Comparison of ENCODE assay signal across 9 cellular contexts in genomic region chr4:151098191-151098590, GRCh38. TPM values are rescaled to one million over a fixed set of nuclear protein-coding genes. Genes with fewer than 3 reads are reported as not detected.
DNase-seq lines count a peak whose midpoint lies in the region; ATAC-seq, FAIRE-seq and TF ChIP-seq lines count a peak whose summit lies in the region.
"Had no signal": no experiment of that assay in that cellular context is flagged by ENCODE, and none has a peak within 500 bp of the region (broad histone marks: within the 10 kb centered on the region; RNA-seq: fewer than 3 reads in every experiment).

No MANE protein-coding gene starts in this region.

- no peak for ATAC-seq in CD4-positive, CD25-positive, alpha-beta regulatory T cell (ENCODE audit: low read depth in 2 of 2)
- no peak for ATAC-seq in gastroesophageal sphincter

- no peak for TF ChIP-seq EP300 in gastroesophageal sphincter (IDR thresholded peaks at IDR 0.05)

- no peak overlapping the region for H2BK15ac ChIP-seq in H9 (ENCODE audit: low read depth, low read length)

- peaks cover 17% of the 10 kb centered on the region for H3K4me1 ChIP-seq in CD4-positive, CD25-positive, alpha-beta regulatory T cell (ENCODE audit: control insufficient read depth, insufficient read depth, low read length, poor library complexity, severe bottlenecking)
- H3K4me1 ChIP-seq in Peyer's patch (peaks cover 0 to 17% (median 3%) of the 10 kb centered on the region in 4 donors), gastroesophageal sphincter (peaks cover 3 to 34% (median 11%) of the 10 kb centered on the region in 3 donors), H9 (ENCODE audit: insufficient read depth, low read length) (no peaks in the 10 kb centered on the region)

- TF ChIP-seq POLR2A in Peyer's patch (IDR thresholded peaks at IDR 0.05) (no peak), gastroesophageal sphincter (IDR thresholded peaks at IDR 0.05) (no peak)

- WGBS in gastroesophageal sphincter (ENCODE audit: low coverage in 1 of 2), 2 donors, result 80 to 91% methylated on average over 4 to 5 of the region's 5 CpGs
- WGBS in H9 (ENCODE audit: extremely low coverage, insufficient read length, low lambda C conversion rate), result no CpG with 5 or more reads among the region's 5 CpGs

- no peak overlapping the region for H4K5ac ChIP-seq in H9 (ENCODE audit: insufficient read length, low read depth, low read length)

- peak in 1 of 3 donors; percentile 7 for DNase-seq in CD4-positive, CD25-positive, alpha-beta regulatory T cell
- DNase-seq in GM19239 (ENCODE audit: insufficient read length, low spot score) (peak; percentile 20), Peyer's patch (peak in 1 of 3 donors; percentile 50), medulla oblongata (ENCODE audit: extremely low spot score) (peak; percentile 60), NCI-H146 treated with DMSO at 0.1 percent for 48 hours (lab: John Stamatoyannopoulos, UW; ENCODE audit: unreplicated experiment) (no peak), H9 (no peak)
- DNase-seq in activated CD4-positive, CD25-positive, alpha-beta regulatory T cell treated with anti-CD3 and anti-CD28 coated beads, Interleukin-2, amount 50 U/mL, for 72 hours, result no peak

- no peaks in the 10 kb centered on the region for H3K23me2 ChIP-seq in H9 (ENCODE audit: insufficient read length, low read depth, low read length, poor library complexity, severe bottlenecking)

- no peak overlapping the region for H3T11ph ChIP-seq in H9 (ENCODE audit: low read length)

- no peak overlapping the region for H3K27ac ChIP-seq in CD4-positive, CD25-positive, alpha-beta regulatory T cell (ENCODE audit: insufficient read depth, low read length, poor library complexity, severe bottlenecking)
- H3K27ac ChIP-seq in Peyer's patch (peak overlapping the region in 3 of 4 donors; percentile 32 to 86 (median 86)), gastroesophageal sphincter (no peak overlapping the region), H9 (ENCODE audit: insufficient read length, low read depth, low read length) (no peak overlapping the region)

- no peak overlapping the region for H2AFZ ChIP-seq in H9 (ENCODE audit: low read length)

- H3K4me3 Mint-ChIP-seq in CD4-positive, CD25-positive, alpha-beta regulatory T cell, result peak overlapping the region; percentile 75 to 96 (median 92)
- peak overlapping the region in 1 of 2 experiments; percentile 44; a peak in 1 of 5 replicates for H3K4me3 Mint-ChIP-seq in H9

- no peaks in the 10 kb centered on the region for H3K9me3 ChIP-seq in CD4-positive, CD25-positive, alpha-beta regulatory T cell (ENCODE audit: control insufficient read depth in 2 of 2, low read length in 2 of 2)
- H3K9me3 ChIP-seq in Peyer's patch (no peaks in the 10 kb centered on the region), gastroesophageal sphincter (no peaks in the 10 kb centered on the region), H9 (ENCODE audit: control insufficient read depth, low read depth, low read length) (no peaks in the 10 kb centered on the region)

- H3K27me3 Mint-ChIP-seq in CD4-positive, CD25-positive, alpha-beta regulatory T cell, result no peaks in the 10 kb centered on the region
- H3K27me3 Mint-ChIP-seq in H9 (ENCODE audit: low read depth), result no peaks in the 10 kb centered on the region

- H2AK5ac ChIP-seq in H9 (ENCODE audit: insufficient read length, low read length), result no peak overlapping the region

- no peaks in the 10 kb centered on the region for H3K79me1 ChIP-seq in H9 (ENCODE audit: insufficient read depth, low read depth, low read length, poor library complexity, severe bottlenecking)

- no peak for TF ChIP-seq CTCF in Peyer's patch (IDR thresholded peaks at IDR 0.05)
- no peak for TF ChIP-seq CTCF in gastroesophageal sphincter (IDR thresholded peaks at IDR 0.05)
- TF ChIP-seq CTCF in H9 (conservative IDR thresholded peaks at IDR 0.05), result no peak

- no peak overlapping the region for H3K4me2 ChIP-seq in H9 (ENCODE audit: insufficient read depth, insufficient read length, low read length)

- no peak overlapping the region for H4K91ac ChIP-seq in H9 (ENCODE audit: insufficient read length, low read depth, low read length)

- H2BK20ac ChIP-seq in H9 (ENCODE audit: low read depth, low read length, poor library complexity, severe bottlenecking), result no peak overlapping the region

- H3K36me3 ChIP-seq in CD4-positive, CD25-positive, alpha-beta regulatory T cell (ENCODE audit: control insufficient read depth, insufficient read depth, low read length), result peaks cover 21% of the 10 kb centered on the region
- H3K36me3 ChIP-seq in Peyer's patch (peaks cover 0 to 22% (median 0%) of the 10 kb centered on the region in 3 donors), gastroesophageal sphincter (peaks cover 0 to 23% of the 10 kb centered on the region in 2 donors)

- peaks cover 17% of the 10 kb centered on the region; the same call in 1 of the 2 replicates for H3K79me2 ChIP-seq in H9 (ENCODE audit: insufficient read depth, low read length)

- peak overlapping the region; percentile 38 to 99 (median 97) for H3K27ac Mint-ChIP-seq in CD4-positive, CD25-positive, alpha-beta regulatory T cell
- no peak overlapping the region for H3K27ac Mint-ChIP-seq in H9

- no peak overlapping the region for H2BK120ac ChIP-seq in H9 (ENCODE audit: low read depth, low read length, poor library complexity, severe bottlenecking)

- no peak overlapping the region for H3K4me3 ChIP-seq in CD4-positive, CD25-positive, alpha-beta regulatory T cell (ENCODE audit: low read depth, low read length)
- peak overlapping the region in 1 of 4 donors; percentile 80 for H3K4me3 ChIP-seq in Peyer's patch
- H3K4me3 ChIP-seq in gastroesophageal sphincter, result no peak overlapping the region

- no peak overlapping the region for H4K8ac ChIP-seq in H9 (replicated peaks; ENCODE audit: insufficient read length, low read depth, low read length)

- H3K27me3 ChIP-seq in CD4-positive, CD25-positive, alpha-beta regulatory T cell (ENCODE audit: control insufficient read depth, insufficient read depth, low read length), result no peaks in the 10 kb centered on the region
- no peaks in the 10 kb centered on the region for H3K27me3 ChIP-seq in Peyer's patch
- H3K27me3 ChIP-seq in gastroesophageal sphincter, result peaks cover 5% of the 10 kb centered on the region
- no peaks in the 10 kb centered on the region for H3K27me3 ChIP-seq in H9 (ENCODE audit: insufficient read depth, low read length)

- no peak overlapping the region for H3K9ac ChIP-seq in H9 (ENCODE audit: extremely low read depth, insufficient read length, low read length)

- peak; percentile 76 for FAIRE-seq in GM19239 (lab: Jason Lieb, UNC)
- FAIRE-seq: HTR-8/SVneo had no signal

- no peaks in the 10 kb centered on the region for H4K20me1 ChIP-seq in H9 (ENCODE audit: control insufficient read depth, insufficient read depth, insufficient read length)

- H3K14ac ChIP-seq in H9 (ENCODE audit: insufficient read depth, low read length), result no peak overlapping the region

- H2BK5ac ChIP-seq in H9 (ENCODE audit: insufficient read length, low read length), result no peak overlapping the region

- no peak overlapping the region for H3K4ac ChIP-seq in H9 (ENCODE audit: low read depth, low read length)

- H3K18ac ChIP-seq in H9 (ENCODE audit: insufficient read length, low read depth, low read length), result no peak overlapping the region

- H3K23ac ChIP-seq in H9 (ENCODE audit: insufficient read length, low read depth, low read length), result no peak overlapping the region

- peaks cover 11 to 44% (median 23%) of the 10 kb centered on the region in 4 donors for H3K4me1 Mint-ChIP-seq in CD4-positive, CD25-positive, alpha-beta regulatory T cell
- H3K4me1 Mint-ChIP-seq in H9, result peaks cover 12 to 21% of the 10 kb centered on the region in 2 experiments

- H3K9me3 Mint-ChIP-seq in CD4-positive, CD25-positive, alpha-beta regulatory T cell, result no peaks in the 10 kb centered on the region
- peaks cover 0 to 4% of the 10 kb centered on the region in 2 experiments; a peak in 1 of 5 replicates for H3K9me3 Mint-ChIP-seq in H9

- H2BK12ac ChIP-seq in H9 (ENCODE audit: insufficient read length, low read depth, low read length), result no peak overlapping the region

- H3K36me3 Mint-ChIP-seq in CD4-positive, CD25-positive, alpha-beta regulatory T cell, result peaks cover 24% of the 10 kb centered on the region
- H3K36me3 Mint-ChIP-seq in H9 (ENCODE audit: insufficient read depth in 1 of 3, low read depth in 3 of 3), result peaks cover 34 to 38% (median 38%) of the 10 kb centered on the region in 3 experiments

- H3K56ac ChIP-seq in H9 (ENCODE audit: insufficient read length, low read depth, low read length), result no peak overlapping the region

RNA-seq across cellular contexts. Expression of gene RPS3A, which starts 1.2 kb away (rescaled TPM):
- 1,992 TPM for total RNA-seq in CD4-positive, CD25-positive, alpha-beta regulatory T cell
- polyA plus RNA-seq in CD4-positive, CD25-positive, alpha-beta regulatory T cell, result 1,000 to 10,000 TPM; 2,295 to 5,128 (median 3,726) TPM
- 1,000 to 10,000 TPM in 2 of 4 donors, 100 to 1,000 TPM in 2; 879 to 3,561 (median 1,074) TPM for total RNA-seq in Peyer's patch
- total RNA-seq in gastroesophageal sphincter, result 1,000 to 10,000 TPM; 1,326 to 4,329 (median 3,079) TPM
- total RNA-seq in H9 (2021), result 2,679 and 2,686 TPM in 2 replicates

Comparison
In these comparisons a context has a peak if more than half of its experiments do, and no peak if none do; other contexts are left out.
1. DNase-seq: peak in GM19239 (single experiment) and medulla oblongata (single experiment); none in NCI-H146 treated with DMSO at 0.1 percent for 48 hours (single experiment), activated CD4-positive, CD25-positive, alpha-beta regulatory T cell treated with anti-CD3 and anti-CD28 coated beads, Interleukin-2, amount 50 U/mL, for 72 hours (single experiment) and H9 (single experiment).
2. H3K27ac ChIP-seq: peak in Peyer's patch (3 of 4); none in CD4-positive, CD25-positive, alpha-beta regulatory T cell (single experiment), gastroesophageal sphincter (0 of 4) and H9 (single experiment).
3. H3K27ac Mint-ChIP-seq: peak in CD4-positive, CD25-positive, alpha-beta regulatory T cell (3 of 3); none in H9 (0 of 3).